1 cellular context compared by ENCODE assay signal in genomic region chr17:1628856-1629646, GRCh38.
TF ChIP-seq lines count a peak whose summit lies in the region.

No MANE protein-coding gene starts in this region.

TF ChIP-seq in IMR-90, 13 proteins besides CTCF, POLR2A, EP300 and RAD21 (continued from another document):
- TF ChIP-seq RFX5 (IDR thresholded peaks at IDR 0.05; ENCODE audit: low read depth, low read length), result no peak
